7 cellular contexts compared by ENCODE assay signal in the genomic region with DNA sequence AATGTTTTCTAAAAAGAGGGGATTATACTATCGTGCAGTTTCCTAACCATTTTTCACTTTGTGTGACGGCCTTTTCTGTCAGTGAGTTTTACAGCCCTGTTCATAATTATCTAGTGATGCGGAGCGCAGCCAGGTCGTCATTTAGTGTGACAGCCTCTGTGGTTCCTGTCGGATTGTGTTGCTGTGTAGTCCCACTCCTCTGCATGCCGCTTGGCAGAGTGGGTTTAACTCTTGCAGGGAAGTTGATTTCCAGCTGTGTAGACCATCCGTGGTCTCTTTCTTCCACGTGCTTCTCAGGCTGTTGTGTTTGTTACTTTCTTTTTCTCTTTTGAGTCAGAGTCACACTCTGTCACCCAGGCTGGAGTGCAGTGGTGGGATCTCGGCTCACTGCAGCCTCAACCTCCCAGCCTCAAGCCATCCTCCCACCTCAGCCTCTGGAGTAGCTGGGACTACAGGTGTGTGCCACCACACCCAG. TPM values are rescaled to one million over a fixed set of nuclear protein-coding genes. Genes with fewer than 3 reads are reported as not detected.
DNase-seq lines count a peak whose midpoint lies in the region; ATAC-seq and TF ChIP-seq lines count a peak whose summit lies in the region.

No MANE protein-coding gene starts in this region.

- H4K20me1 ChIP-seq in GM23338 (replicated peaks; ENCODE audit: insufficient read depth) (peaks cover 25% of the 10 kb centered on the region), neural progenitor cell (ENCODE audit: low read depth) (peaks cover 42% of the 10 kb centered on the region)

- peak; percentile 68 for ATAC-seq in GM18517 (IDR thresholded peaks at IDR 0.05; ENCODE audit: unreplicated experiment)
- ATAC-seq in GM23338: no peak
- ATAC-seq in activated B cell treated with CpG ODN at 0.5 μM for 24 hours (ENCODE audit: low read depth): peak; percentile 53

- H3K27me3 Mint-ChIP-seq in GM23338 (ENCODE audit: insufficient read depth, low read depth, poor library complexity) (peaks cover 18% of the 10 kb centered on the region), activated B cell treated with CpG ODN at 0.5 μM for 24 hours (no peaks in the 10 kb centered on the region), neural progenitor cell (ENCODE audit: insufficient read depth, low read depth) (peaks cover 6% of the 10 kb centered on the region)

- H3K9me2 ChIP-seq in GM23338 (ENCODE audit: insufficient read depth): peaks cover 4% of the 10 kb centered on the region; the same call in 1 of the 2 replicates

- no peaks in the 10 kb centered on the region; the same call in 1 of the 3 replicates for H3K9me3 Mint-ChIP-seq in GM23338
- no peaks in the 10 kb centered on the region for H3K9me3 Mint-ChIP-seq in activated B cell treated with CpG ODN at 0.5 μM for 24 hours
- H3K9me3 Mint-ChIP-seq in neural progenitor cell: no peaks in the 10 kb centered on the region

- CTCF ChIA-PET in activated B cell treated with CpG ODN at 0.5 μM for 24 hours (lab: Charles Lee): no interaction called here

- H3K4me1 ChIP-seq in GM23338 (ENCODE audit: insufficient read depth) (peaks cover 19% of the 10 kb centered on the region; the same call in 1 of the 2 replicates), neural progenitor cell (no peaks in the 10 kb centered on the region)

- DNase-seq in GM23338 (ENCODE audit: low spot score): no peak
- DNase-seq in activated B cell treated with CpG ODN at 0.5 μM for 24 hours: no peak
- no peak for DNase-seq in neural progenitor cell (ENCODE audit: low spot score)
- DNase-seq in lower leg skin (ENCODE audit: low spot score in 2 of 2): no peak
- no peak for DNase-seq in NOMO-1 (lab: John Stamatoyannopoulos, UW; ENCODE audit: unreplicated experiment in 2 of 2)
- no peak for DNase-seq in SHP77 (lab: John Stamatoyannopoulos, UW)

- 32 to 42% methylated on average over 10 of the region's 10 CpGs for WGBS in lower leg skin, 2 donors

- H3K79me2 ChIP-seq in GM23338 (replicated peaks; ENCODE audit: insufficient read depth): peaks cover 1% of the 10 kb centered on the region
- peaks cover 13% of the 10 kb centered on the region for H3K79me2 ChIP-seq in neural progenitor cell (ENCODE audit: low read depth)

- TF ChIP-seq POLR2A in lower leg skin (IDR thresholded peaks at IDR 0.05): no peak

- H3K27me3 ChIP-seq in GM23338 (ENCODE audit: insufficient read depth): no peaks in the 10 kb centered on the region
- H3K27me3 ChIP-seq in neural progenitor cell: no peaks in the 10 kb centered on the region

- H3K27ac Mint-ChIP-seq in GM23338 (no peak overlapping the region), activated B cell treated with CpG ODN at 0.5 μM for 24 hours (peak overlapping the region; percentile 74), neural progenitor cell (peak overlapping the region; percentile 61)

- POLR2A ChIA-PET in activated B cell treated with CpG ODN at 0.5 μM for 24 hours (lab: Charles Lee): interaction anchor here (1.0 kb wide), 1 partner anchor 100 kb away, joined by 4 read pairs; no protein-coding TSS in a partner anchor

- peaks cover 21% of the 10 kb centered on the region for H3K36me3 ChIP-seq in GM23338 (ENCODE audit: insufficient read depth)
- H3K36me3 ChIP-seq in neural progenitor cell: peaks cover 14% of the 10 kb centered on the region

- H3K27ac ChIP-seq in GM23338 (ENCODE audit: low read depth): 0 out of 2 replicates have a peak overlapping the region, but pooled peaks have one; percentile 36
- H3K27ac ChIP-seq in neural progenitor cell: no peak overlapping the region

- H3K4me3 ChIP-seq in GM23338 (no peak overlapping the region), neural progenitor cell (no peak overlapping the region), lower leg skin (ENCODE audit: low read depth, poor library complexity, severe bottlenecking) (no peak overlapping the region)

- no peak overlapping the region for H3K9ac ChIP-seq in neural progenitor cell

- TF ChIP-seq CTCF in GM23338 (conservative IDR thresholded peaks at IDR 0.05; ENCODE audit: low read depth in 2 of 2) (no peak), activated B cell treated with CpG ODN at 0.5 μM for 24 hours (IDR thresholded peaks at IDR 0.05) (no peak), neural progenitor cell (IDR thresholded peaks at IDR 0.05) (no peak), lower leg skin (IDR thresholded peaks at IDR 0.05) (no peak)

- H3K4me1 Mint-ChIP-seq in GM23338: peaks cover 30% of the 10 kb centered on the region
- H3K4me1 Mint-ChIP-seq in activated B cell treated with CpG ODN at 0.5 μM for 24 hours: peaks cover 43% of the 10 kb centered on the region
- peaks cover 16% of the 10 kb centered on the region for H3K4me1 Mint-ChIP-seq in neural progenitor cell

- intact Hi-C loops in activated B cell treated with CpG ODN at 0.5 μM for 24 hours (cut with micrococcal nuclease): no loop called here
- intact Hi-C loops in lower leg skin (cut with DNase I; ENCODE audit: low total_unique reads): no loop called here

- H3K4me2 ChIP-seq in GM23338: no peak overlapping the region
- H3K4me2 ChIP-seq in neural progenitor cell: no peak overlapping the region

- H3F3A ChIP-seq in GM23338 (replicated peaks; ENCODE audit: low read depth): peaks cover 31% of the 10 kb centered on the region
- peaks cover 45% of the 10 kb centered on the region for H3F3A ChIP-seq in neural progenitor cell (ENCODE audit: low read depth)

- H2AFZ ChIP-seq in GM23338: no peak overlapping the region
- no peak overlapping the region for H2AFZ ChIP-seq in neural progenitor cell (replicated peaks)

- no peak overlapping the region for H3K4me3 Mint-ChIP-seq in GM23338
- peak overlapping the region; percentile 78 for H3K4me3 Mint-ChIP-seq in activated B cell treated with CpG ODN at 0.5 μM for 24 hours
- H3K4me3 Mint-ChIP-seq in neural progenitor cell: no peak overlapping the region

- no peaks in the 10 kb centered on the region for H3K9me3 ChIP-seq in neural progenitor cell (ENCODE audit: low read depth)

- H3K36me3 Mint-ChIP-seq in GM23338 (ENCODE audit: low read depth) (peaks cover 24% of the 10 kb centered on the region), activated B cell treated with CpG ODN at 0.5 μM for 24 hours (ENCODE audit: low read depth) (peaks cover 35% of the 10 kb centered on the region), neural progenitor cell (peaks cover 14% of the 10 kb centered on the region)

TF ChIP-seq in GM23338, 12 proteins besides CTCF, POLR2A, EP300 and RAD21:
- no peak for TF ChIP-seq NANOG (IDR thresholded peaks at IDR 0.05; ENCODE audit: borderline replicate concordance)
- TF ChIP-seq EZH2phosphoT487 (IDR thresholded peaks at IDR 0.05; ENCODE audit: unreplicated experiment): no peak
- TF ChIP-seq REST (IDR thresholded peaks at IDR 0.05; ENCODE audit: unreplicated experiment): no peak
- no peak for TF ChIP-seq EZH2 (IDR thresholded peaks at IDR 0.05; ENCODE audit: low read depth, unreplicated experiment)

RNA-seq across cellular contexts. Expression of gene RAN, which starts 8.6 kb away (rescaled TPM):
- total RNA-seq in GM23338 (2014; rRNA removed; shearing (Covaris generic)): 855 and 976 TPM in 2 replicates
- polyA plus RNA-seq in GM23338 (2016; fragmentation: Nextera tagmentation; extraction: Ambion mirVana): 2,114 and 2,289 TPM in 2 replicates
- 748 and 757 TPM in 2 replicates for total RNA-seq in activated B cell treated with CpG ODN at 0.5 μM for 24 hours
- 699 and 1,370 TPM in 2 replicates for total RNA-seq in neural progenitor cell (ENCODE audit: low replicate concordance)
- total RNA-seq in lower leg skin: 100 to 1,000 TPM in 3 of 4 donors, 10 to 100 TPM in 1; 88.3 to 161 (median 148) TPM

RNA-seq across cellular contexts. Expression of gene STX2, which starts 41.4 kb away (rescaled TPM):
- 23.9 and 35.4 TPM in 2 replicates for total RNA-seq in GM23338 (2014; rRNA removed; shearing (Covaris generic))
- 16.4 and 17.7 TPM in 2 replicates for polyA plus RNA-seq in GM23338 (2016; fragmentation: Nextera tagmentation; extraction: Ambion mirVana)
- 11.0 and 11.4 TPM in 2 replicates for total RNA-seq in activated B cell treated with CpG ODN at 0.5 μM for 24 hours
- total RNA-seq in neural progenitor cell (ENCODE audit: low replicate concordance): 36.7 and 44.0 TPM in 2 replicates
- total RNA-seq in lower leg skin: 10 to 100 TPM in 1 of 4 donors, 1 to 10 TPM in 3; 2.9 to 14.7 (median 4.7) TPM
